8 cellular contexts compared by ENCODE assay signal in genomic region chr3:12966847-12967750, GRCh38.
A peak's percentile ranks its signal among the peaks of the same experiment; 100 is the strongest.
DNase-seq lines count a peak whose midpoint lies in the region; ATAC-seq and TF ChIP-seq lines count a peak whose summit lies in the region.

No MANE protein-coding gene starts in this region.

- H3K27ac Mint-ChIP-seq in T-helper 17 cell, result peak overlapping the region; percentile 70

- no peaks in the 10 kb centered on the region for H4K20me1 ChIP-seq in neural cell (ENCODE audit: insufficient read depth)

- H3K27me3 Mint-ChIP-seq in T-helper 17 cell, result no peaks in the 10 kb centered on the region

- no peaks in the 10 kb centered on the region for H3K9me2 ChIP-seq in neural cell (ENCODE audit: insufficient read depth, low read length)

- peaks cover 73% of the 10 kb centered on the region for H3K4me1 Mint-ChIP-seq in T-helper 17 cell

- no peaks in the 10 kb centered on the region for H3K36me3 Mint-ChIP-seq in T-helper 17 cell (ENCODE audit: low read depth)

- no peak for TF ChIP-seq EP300 in neural cell (conservative IDR thresholded peaks at IDR 0.05; ENCODE audit: poor library complexity, severe bottlenecking)

- H3K4me2 ChIP-seq in neural cell (ENCODE audit: low read length), result peak overlapping the region; percentile 59

- TF ChIP-seq CTCF in neural cell (IDR thresholded peaks at IDR 0.05; ENCODE audit: poor library complexity, severe bottlenecking), result no peak

- ATAC-seq in GM18517 (IDR thresholded peaks at IDR 0.05; ENCODE audit: unreplicated experiment) (peak; percentile 7), HG02852 (IDR thresholded peaks at IDR 0.05; ENCODE audit: unreplicated experiment) (peak; percentile 27), T-helper 17 cell (peak; percentile 5)

- peak overlapping the region; percentile 55 for H3K9ac ChIP-seq in neural cell (ENCODE audit: low read length)

- peaks cover 11% of the 10 kb centered on the region for H3K79me2 ChIP-seq in neural cell (replicated peaks; ENCODE audit: insufficient read depth, low read length)

- H3K27ac ChIP-seq in esophagus (ENCODE audit: low read depth in 2 of 2, low read length in 1 of 2) (peak overlapping the region; percentile 52 to 72), neural cell (ENCODE audit: low read length) (no peak overlapping the region)

- DNase-seq in T-helper 17 cell, result no peak
- DNase-seq in Kasumi-1 (lab: John Stamatoyannopoulos, UW), result no peak
- no peak for DNase-seq in NCI-H226
- DNase-seq in NCI-H748 treated with DMSO at 0.1 percent for 48 hours (lab: John Stamatoyannopoulos, UW), result no peak

- no peak overlapping the region for H2AFZ ChIP-seq in neural cell (ENCODE audit: low read depth, low read length)

- TF ChIP-seq RAD21 in neural cell (conservative IDR thresholded peaks at IDR 0.05), result no peak

- H3K27me3 ChIP-seq in esophagus (ENCODE audit: control insufficient read depth in 1 of 2, insufficient read depth in 2 of 2, low read length in 2 of 2), result no peaks in the 10 kb centered on the region
- no peaks in the 10 kb centered on the region for H3K27me3 ChIP-seq in neural cell (ENCODE audit: insufficient read depth, low read depth, low read length)

- H3K9me3 ChIP-seq in T-helper 17 cell (ENCODE audit: control insufficient read depth, low read length, poor library complexity, severe bottlenecking) (no peaks in the 10 kb centered on the region), esophagus (ENCODE audit: control insufficient read depth in 2 of 2, insufficient read depth in 1 of 2, low read depth in 1 of 2, low read length in 1 of 2) (no peaks in the 10 kb centered on the region), neural cell (ENCODE audit: low read length) (no peaks in the 10 kb centered on the region)

- peaks cover 10 to 12% of the 10 kb centered on the region in 2 donors for H3K4me1 ChIP-seq in esophagus (ENCODE audit: control insufficient read depth in 2 of 2, insufficient read depth in 2 of 2, low read length in 1 of 2)

- H3K36me3 ChIP-seq in esophagus (ENCODE audit: control insufficient read depth in 2 of 2, insufficient read depth in 2 of 2, low read length in 1 of 2) (no peaks in the 10 kb centered on the region), neural cell (ENCODE audit: insufficient read depth, low read length) (no peaks in the 10 kb centered on the region)

- H3F3A ChIP-seq in neural cell (ENCODE audit: insufficient read depth, low read length, poor library complexity, severe bottlenecking), result no peaks in the 10 kb centered on the region

- H3K4me3 ChIP-seq in esophagus (ENCODE audit: low read depth in 1 of 2, low read length in 2 of 2) (peak overlapping the region; percentile 77), neural cell (ENCODE audit: low read length) (peak overlapping the region; percentile 72)

- WGBS in esophagus, 2 donors, result 4 to 7% methylated on average over 64 to 75 of the region's 75 CpGs

- H3K4me3 Mint-ChIP-seq in T-helper 17 cell, result peak overlapping the region; percentile 89

TF ChIP-seq in neural cell, 6 proteins besides CTCF, POLR2A, EP300 and RAD21:
- TF ChIP-seq EZH2 (IDR thresholded peaks at IDR 0.05; ENCODE audit: borderline replicate concordance, insufficient read depth, low read length, poor library complexity, severe bottlenecking), result no peak
- no peak for TF ChIP-seq REST (IDR thresholded peaks at IDR 0.05; ENCODE audit: borderline replicate concordance)
- TF ChIP-seq TAF1 (IDR thresholded peaks at IDR 0.05; ENCODE audit: low read depth), result peak; percentile 22
- TF ChIP-seq SMC3 (conservative IDR thresholded peaks at IDR 0.05; ENCODE audit: poor library complexity), result no peak
- TF ChIP-seq MXI1 (conservative IDR thresholded peaks at IDR 0.05; ENCODE audit: poor library complexity, severe bottlenecking), result peak; percentile 73
- TF ChIP-seq POLR2AphosphoS5 (IDR thresholded peaks at IDR 0.05), result no peak
